In the genomic region with DNA sequence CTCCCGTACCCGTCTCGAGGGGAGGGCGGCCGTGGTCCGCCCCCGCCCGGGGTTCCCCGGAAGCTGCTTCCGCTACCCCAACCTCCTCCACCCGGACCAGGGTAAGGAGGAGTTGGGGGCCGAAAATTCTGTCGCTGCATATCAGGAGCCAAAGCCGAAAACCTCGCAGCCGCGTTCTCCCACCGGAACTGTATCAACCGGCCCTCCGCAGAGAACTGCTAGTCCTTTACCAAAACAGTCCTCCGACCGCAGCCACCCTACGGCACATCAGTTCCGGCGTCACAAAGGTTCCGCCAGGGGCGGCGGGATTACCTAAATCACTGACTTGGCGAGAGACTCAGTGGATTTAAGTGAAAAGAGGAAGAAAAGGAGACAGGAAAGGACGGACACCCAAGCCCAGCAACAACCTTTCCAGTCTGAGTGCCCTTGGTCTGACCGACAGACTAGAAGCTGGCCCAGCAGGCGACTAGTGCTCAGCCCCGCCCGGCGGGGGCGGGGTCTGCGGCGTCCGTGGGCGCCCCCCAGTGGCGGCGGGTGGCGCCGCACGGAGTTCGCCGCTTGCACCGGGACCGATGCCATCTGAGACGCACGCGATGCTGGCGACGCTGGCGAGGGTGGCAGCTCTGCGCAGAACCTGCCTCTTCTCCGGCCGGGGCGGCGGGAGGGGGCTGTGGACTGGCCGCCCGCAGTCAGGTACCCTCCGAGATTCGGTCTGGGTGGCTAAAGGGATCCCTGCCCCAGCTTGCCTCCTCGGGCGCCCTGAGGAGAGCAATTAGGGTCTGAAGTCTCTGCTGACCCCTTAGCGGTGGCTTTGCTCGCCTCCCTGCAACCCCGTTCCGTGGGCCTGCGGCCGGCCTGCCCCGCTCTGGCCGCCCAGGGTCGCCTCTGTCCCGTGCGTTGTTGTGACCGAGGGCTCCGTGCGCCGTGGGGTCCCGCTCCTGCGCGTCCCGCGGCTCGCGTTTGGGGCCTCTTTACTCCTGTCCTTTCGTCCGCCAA, we compare ENCODE assay signal across 1 cellular context.
TF ChIP-seq lines count a peak whose summit lies in the region.

A gene (minus strand): TSS at position 195 of the 996 bp plus-strand sequence. CDS start 55 bp downstream, at position 140.
A gene (plus strand): TSS at position 578 of the 996 bp plus-strand sequence.

TF ChIP-seq in HepG2, 621 proteins besides CTCF, POLR2A, EP300 and RAD21 (continued from another document and continues in another):
- TF ChIP-seq NFE2L1 (CRISPR knock-in tag; IDR thresholded peaks at IDR 0.05; ENCODE audit: borderline replicate concordance) (no peak; the same call in 1 of the 2 replicates), TCF7 (IDR thresholded peaks at IDR 0.05; ENCODE audit: low read depth) (no peak), TRIM24 (CRISPR knock-in tag; IDR thresholded peaks at IDR 0.05) (no peak), FOXA3 (CRISPR knock-in tag; IDR thresholded peaks at IDR 0.05) (peak; percentile 50; the same call in 1 of the 2 replicates), ZNF749 (CRISPR knock-in tag; IDR thresholded peaks at IDR 0.05; ENCODE audit: borderline replicate concordance) (no peak), CBFB (CRISPR knock-in tag; IDR thresholded peaks at IDR 0.05) (peak; percentile 81; the same call in 1 of the 2 replicates), ZNF792 (CRISPR knock-in tag; IDR thresholded peaks at IDR 0.05) (peak; percentile 78), MEIS2 (CRISPR knock-in tag; IDR thresholded peaks at IDR 0.05) (0 out of 2 replicates have a peak, but pooled peaks have one; percentile 12), TMF1 (CRISPR knock-in tag; IDR thresholded peaks at IDR 0.05; ENCODE audit: low read depth) (no peak; the same call in 1 of the 2 replicates), PHB2 (IDR thresholded peaks at IDR 0.05; ENCODE audit: partially characterized antibody) (no peak), AGO1 (IDR thresholded peaks at IDR 0.05; ENCODE audit: low read depth, low read length, poor library complexity, severe bottlenecking) (peak; percentile 74), HOXA9 (CRISPR knock-in tag; IDR thresholded peaks at IDR 0.05; ENCODE audit: borderline replicate concordance) (peak; percentile 92), SUZ12 (IDR thresholded peaks at IDR 0.05; ENCODE audit: low read depth, low read length) (no peak), ZNF629 (CRISPR knock-in tag; conservative IDR thresholded peaks at IDR 0.05) (no peak), GABPB1 (CRISPR knock-in tag; IDR thresholded peaks at IDR 0.05) (peak; percentile 97), PHF20 (CRISPR knock-in tag; IDR thresholded peaks at IDR 0.05) (peak; percentile 87), THAP11 (CRISPR knock-in tag; IDR thresholded peaks at IDR 0.05) (peak; percentile 92), ZNF543 (CRISPR knock-in tag; IDR thresholded peaks at IDR 0.05) (no peak), TOPORS (CRISPR knock-in tag; IDR thresholded peaks at IDR 0.05) (no peak), CENPT (CRISPR knock-in tag; IDR thresholded peaks at IDR 0.05; ENCODE audit: low read depth) (no peak), ZNF761 (CRISPR knock-in tag; conservative IDR thresholded peaks at IDR 0.05) (no peak), KAT7 (CRISPR knock-in tag; IDR thresholded peaks at IDR 0.05; ENCODE audit: borderline replicate concordance) (peak; percentile 92), IRX3 (CRISPR knock-in tag; IDR thresholded peaks at IDR 0.05; ENCODE audit: borderline replicate concordance, low read depth) (no peak; the same call in 1 of the 2 replicates), TBX3 (IDR thresholded peaks at IDR 0.05; ENCODE audit: borderline replicate concordance) (no peak), REPIN1 (CRISPR knock-in tag; IDR thresholded peaks at IDR 0.05; ENCODE audit: borderline replicate concordance, low read depth) (peak; percentile 90)
- TF ChIP-seq, protein P1, sequence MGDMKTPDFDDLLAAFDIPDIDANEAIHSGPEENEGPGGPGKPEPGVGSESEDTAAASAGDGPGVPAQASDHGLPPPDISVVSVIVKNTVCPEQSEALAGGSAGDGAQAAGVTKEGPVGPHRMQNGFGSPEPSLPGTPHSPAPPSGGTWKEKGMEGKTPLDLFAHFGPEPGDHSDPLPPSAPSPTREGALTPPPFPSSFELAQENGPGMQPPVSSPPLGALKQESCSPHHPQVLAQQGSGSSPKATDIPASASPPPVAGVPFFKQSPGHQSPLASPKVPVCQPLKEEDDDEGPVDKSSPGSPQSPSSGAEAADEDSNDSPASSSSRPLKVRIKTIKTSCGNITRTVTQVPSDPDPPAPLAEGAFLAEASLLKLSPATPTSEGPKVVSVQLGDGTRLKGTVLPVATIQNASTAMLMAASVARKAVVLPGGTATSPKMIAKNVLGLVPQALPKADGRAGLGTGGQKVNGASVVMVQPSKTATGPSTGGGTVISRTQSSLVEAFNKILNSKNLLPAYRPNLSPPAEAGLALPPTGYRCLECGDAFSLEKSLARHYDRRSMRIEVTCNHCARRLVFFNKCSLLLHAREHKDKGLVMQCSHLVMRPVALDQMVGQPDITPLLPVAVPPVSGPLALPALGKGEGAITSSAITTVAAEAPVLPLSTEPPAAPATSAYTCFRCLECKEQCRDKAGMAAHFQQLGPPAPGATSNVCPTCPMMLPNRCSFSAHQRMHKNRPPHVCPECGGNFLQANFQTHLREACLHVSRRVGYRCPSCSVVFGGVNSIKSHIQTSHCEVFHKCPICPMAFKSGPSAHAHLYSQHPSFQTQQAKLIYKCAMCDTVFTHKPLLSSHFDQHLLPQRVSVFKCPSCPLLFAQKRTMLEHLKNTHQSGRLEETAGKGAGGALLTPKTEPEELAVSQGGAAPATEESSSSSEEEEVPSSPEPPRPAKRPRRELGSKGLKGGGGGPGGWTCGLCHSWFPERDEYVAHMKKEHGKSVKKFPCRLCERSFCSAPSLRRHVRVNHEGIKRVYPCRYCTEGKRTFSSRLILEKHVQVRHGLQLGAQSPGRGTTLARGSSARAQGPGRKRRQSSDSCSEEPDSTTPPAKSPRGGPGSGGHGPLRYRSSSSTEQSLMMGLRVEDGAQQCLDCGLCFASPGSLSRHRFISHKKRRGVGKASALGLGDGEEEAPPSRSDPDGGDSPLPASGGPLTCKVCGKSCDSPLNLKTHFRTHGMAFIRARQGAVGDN (CRISPR knock-in tag; IDR thresholded peaks at IDR 0.05), result peak; percentile 98
- TF ChIP-seq, protein P2, sequence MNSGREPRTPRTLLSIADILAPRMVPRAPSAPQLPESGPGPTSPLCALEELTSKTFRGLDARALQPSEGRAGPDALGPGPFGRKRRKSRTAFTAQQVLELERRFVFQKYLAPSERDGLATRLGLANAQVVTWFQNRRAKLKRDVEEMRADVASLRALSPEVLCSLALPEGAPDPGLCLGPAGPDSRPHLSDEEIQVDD (CRISPR knock-in tag; IDR thresholded peaks at IDR 0.05; ENCODE audit: borderline replicate concordance), result peak; percentile 14; the same call in 1 of the 2 replicates
- TF ChIP-seq, protein P3, sequence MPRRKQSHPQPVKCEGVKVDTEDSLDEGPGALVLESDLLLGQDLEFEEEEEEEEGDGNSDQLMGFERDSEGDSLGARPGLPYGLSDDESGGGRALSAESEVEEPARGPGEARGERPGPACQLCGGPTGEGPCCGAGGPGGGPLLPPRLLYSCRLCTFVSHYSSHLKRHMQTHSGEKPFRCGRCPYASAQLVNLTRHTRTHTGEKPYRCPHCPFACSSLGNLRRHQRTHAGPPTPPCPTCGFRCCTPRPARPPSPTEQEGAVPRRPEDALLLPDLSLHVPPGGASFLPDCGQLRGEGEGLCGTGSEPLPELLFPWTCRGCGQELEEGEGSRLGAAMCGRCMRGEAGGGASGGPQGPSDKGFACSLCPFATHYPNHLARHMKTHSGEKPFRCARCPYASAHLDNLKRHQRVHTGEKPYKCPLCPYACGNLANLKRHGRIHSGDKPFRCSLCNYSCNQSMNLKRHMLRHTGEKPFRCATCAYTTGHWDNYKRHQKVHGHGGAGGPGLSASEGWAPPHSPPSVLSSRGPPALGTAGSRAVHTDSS (CRISPR knock-in tag; conservative IDR thresholded peaks at IDR 0.05), result no peak
- TF ChIP-seq, protein P4, sequence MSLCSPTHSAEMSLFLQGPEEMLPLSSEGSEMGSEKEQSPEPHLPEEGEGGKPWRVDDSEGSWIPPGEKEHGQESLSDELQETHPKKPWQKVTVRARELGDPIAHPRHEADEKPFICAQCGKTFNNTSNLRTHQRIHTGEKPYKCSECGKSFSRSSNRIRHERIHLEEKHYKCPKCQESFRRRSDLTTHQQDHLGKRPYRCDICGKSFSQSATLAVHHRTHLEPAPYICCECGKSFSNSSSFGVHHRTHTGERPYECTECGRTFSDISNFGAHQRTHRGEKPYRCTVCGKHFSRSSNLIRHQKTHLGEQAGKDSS (CRISPR knock-in tag; IDR thresholded peaks at IDR 0.05; ENCODE audit: borderline replicate concordance, low read depth), result no peak; the same call in 1 of the 2 replicates
- TF ChIP-seq, protein P5, sequence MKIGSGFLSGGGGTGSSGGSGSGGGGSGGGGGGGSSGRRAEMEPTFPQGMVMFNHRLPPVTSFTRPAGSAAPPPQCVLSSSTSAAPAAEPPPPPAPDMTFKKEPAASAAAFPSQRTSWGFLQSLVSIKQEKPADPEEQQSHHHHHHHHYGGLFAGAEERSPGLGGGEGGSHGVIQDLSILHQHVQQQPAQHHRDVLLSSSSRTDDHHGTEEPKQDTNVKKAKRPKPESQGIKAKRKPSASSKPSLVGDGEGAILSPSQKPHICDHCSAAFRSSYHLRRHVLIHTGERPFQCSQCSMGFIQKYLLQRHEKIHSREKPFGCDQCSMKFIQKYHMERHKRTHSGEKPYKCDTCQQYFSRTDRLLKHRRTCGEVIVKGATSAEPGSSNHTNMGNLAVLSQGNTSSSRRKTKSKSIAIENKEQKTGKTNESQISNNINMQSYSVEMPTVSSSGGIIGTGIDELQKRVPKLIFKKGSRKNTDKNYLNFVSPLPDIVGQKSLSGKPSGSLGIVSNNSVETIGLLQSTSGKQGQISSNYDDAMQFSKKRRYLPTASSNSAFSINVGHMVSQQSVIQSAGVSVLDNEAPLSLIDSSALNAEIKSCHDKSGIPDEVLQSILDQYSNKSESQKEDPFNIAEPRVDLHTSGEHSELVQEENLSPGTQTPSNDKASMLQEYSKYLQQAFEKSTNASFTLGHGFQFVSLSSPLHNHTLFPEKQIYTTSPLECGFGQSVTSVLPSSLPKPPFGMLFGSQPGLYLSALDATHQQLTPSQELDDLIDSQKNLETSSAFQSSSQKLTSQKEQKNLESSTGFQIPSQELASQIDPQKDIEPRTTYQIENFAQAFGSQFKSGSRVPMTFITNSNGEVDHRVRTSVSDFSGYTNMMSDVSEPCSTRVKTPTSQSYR (CRISPR knock-in tag; IDR thresholded peaks at IDR 0.05; ENCODE audit: borderline replicate concordance), result no peak
- TF ChIP-seq, protein P6, sequence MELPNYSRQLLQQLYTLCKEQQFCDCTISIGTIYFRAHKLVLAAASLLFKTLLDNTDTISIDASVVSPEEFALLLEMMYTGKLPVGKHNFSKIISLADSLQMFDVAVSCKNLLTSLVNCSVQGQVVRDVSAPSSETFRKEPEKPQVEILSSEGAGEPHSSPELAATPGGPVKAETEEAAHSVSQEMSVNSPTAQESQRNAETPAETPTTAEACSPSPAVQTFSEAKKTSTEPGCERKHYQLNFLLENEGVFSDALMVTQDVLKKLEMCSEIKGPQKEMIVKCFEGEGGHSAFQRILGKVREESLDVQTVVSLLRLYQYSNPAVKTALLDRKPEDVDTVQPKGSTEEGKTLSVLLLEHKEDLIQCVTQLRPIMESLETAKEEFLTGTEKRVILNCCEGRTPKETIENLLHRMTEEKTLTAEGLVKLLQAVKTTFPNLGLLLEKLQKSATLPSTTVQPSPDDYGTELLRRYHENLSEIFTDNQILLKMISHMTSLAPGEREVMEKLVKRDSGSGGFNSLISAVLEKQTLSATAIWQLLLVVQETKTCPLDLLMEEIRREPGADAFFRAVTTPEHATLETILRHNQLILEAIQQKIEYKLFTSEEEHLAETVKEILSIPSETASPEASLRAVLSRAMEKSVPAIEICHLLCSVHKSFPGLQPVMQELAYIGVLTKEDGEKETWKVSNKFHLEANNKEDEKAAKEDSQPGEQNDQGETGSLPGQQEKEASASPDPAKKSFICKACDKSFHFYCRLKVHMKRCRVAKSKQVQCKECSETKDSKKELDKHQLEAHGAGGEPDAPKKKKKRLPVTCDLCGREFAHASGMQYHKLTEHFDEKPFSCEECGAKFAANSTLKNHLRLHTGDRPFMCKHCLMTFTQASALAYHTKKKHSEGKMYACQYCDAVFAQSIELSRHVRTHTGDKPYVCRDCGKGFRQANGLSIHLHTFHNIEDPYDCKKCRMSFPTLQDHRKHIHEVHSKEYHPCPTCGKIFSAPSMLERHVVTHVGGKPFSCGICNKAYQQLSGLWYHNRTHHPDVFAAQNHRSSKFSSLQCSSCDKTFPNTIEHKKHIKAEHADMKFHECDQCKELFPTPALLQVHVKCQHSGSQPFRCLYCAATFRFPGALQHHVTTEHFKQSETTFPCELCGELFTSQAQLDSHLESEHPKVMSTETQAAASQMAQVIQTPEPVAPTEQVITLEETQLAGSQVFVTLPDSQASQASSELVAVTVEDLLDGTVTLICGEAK (IDR thresholded peaks at IDR 0.05), result peak; percentile 78
- TF ChIP-seq, protein P6 (CRISPR knock-in tag; IDR thresholded peaks at IDR 0.05), result peak; percentile 84
- TF ChIP-seq, protein P7, sequence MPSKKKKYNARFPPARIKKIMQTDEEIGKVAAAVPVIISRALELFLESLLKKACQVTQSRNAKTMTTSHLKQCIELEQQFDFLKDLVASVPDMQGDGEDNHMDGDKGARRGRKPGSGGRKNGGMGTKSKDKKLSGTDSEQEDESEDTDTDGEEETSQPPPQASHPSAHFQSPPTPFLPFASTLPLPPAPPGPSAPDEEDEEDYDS (CRISPR knock-in tag; IDR thresholded peaks at IDR 0.05), result peak; percentile 37; the same call in 1 of the 2 replicates
